ENCODE assay signal across 8 cellular contexts in the genomic region with DNA sequence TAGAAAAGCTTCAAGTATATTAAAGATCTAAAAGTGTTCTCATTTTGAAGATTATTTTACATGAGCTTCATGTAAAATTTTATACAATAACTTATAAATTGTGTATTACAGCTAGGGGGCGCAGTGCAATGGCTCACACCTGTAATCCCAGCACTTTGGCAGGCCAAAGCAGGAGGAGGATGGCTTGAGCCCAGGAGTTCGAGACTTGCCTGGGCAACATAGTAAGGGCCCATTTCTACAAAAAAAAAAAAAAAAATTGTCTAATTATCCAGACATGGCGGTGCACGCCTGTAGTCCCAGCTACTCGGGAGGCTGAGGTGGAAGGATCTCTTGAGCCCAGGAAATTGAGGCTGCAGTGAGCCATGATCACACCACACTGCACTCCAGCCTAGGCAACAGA. TPM values are rescaled to one million over a fixed set of nuclear protein-coding genes. Genes with fewer than 3 reads are reported as not detected.
DNase-seq lines count a peak whose midpoint lies in the region; ATAC-seq, FAIRE-seq and TF ChIP-seq lines count a peak whose summit lies in the region.

No MANE protein-coding gene starts in this region.

- no peaks in the 10 kb centered on the region for H4K20me1 ChIP-seq in PC-9 (ENCODE audit: insufficient read depth)

- no peaks in the 10 kb centered on the region for H3K27me3 ChIP-seq in PC-9 (ENCODE audit: insufficient read depth, low read depth)

- ATAC-seq in left colon = peak; percentile 75
- peak; percentile 46 for ATAC-seq in stimulated activated naive CD8-positive, alpha-beta T cell treated with anti-CD3 and anti-CD28 coated beads, Interleukin-15, Interleukin-2, amounts not matched to agents 100 U/mL and 50 U/mL, for 24 hours

- no TSS peak for BruUV-seq in PC-9 (replicated peaks; lab: Mats Ljungman, UMichigan)

- H3K9me3 ChIP-seq in PC-9 (ENCODE audit: insufficient read depth, low read depth) = no peaks in the 10 kb centered on the region

- DNase-seq in GM04504 (ENCODE audit: low read depth) (peak; percentile 7), PC-9 (peak in 1 of 2 experiments; percentile 15), amniotic epithelial cell (ENCODE audit: low read depth) (peak; percentile 39), left colon (peak in 1 of 2 donors; percentile 53), NCI-H187 (lab: John Stamatoyannopoulos, UW) (no peak), lower leg skin (ENCODE audit: low spot score in 2 of 2) (no peak)
- peak; percentile 47 for DNase-seq in stimulated activated naive CD8-positive, alpha-beta T cell treated with anti-CD3 and anti-CD28 coated beads, Interleukin-15, Interleukin-2, amounts not matched to agents 100 U/mL and 50 U/mL, for 24 hours

- H3K79me2 ChIP-seq in PC-9 (ENCODE audit: low read depth) = no peaks in the 10 kb centered on the region

- H3K4me3 ChIP-seq in PC-9 (no peak overlapping the region), lower leg skin (ENCODE audit: low read depth, poor library complexity, severe bottlenecking) (no peak overlapping the region)

- intact Hi-C loops in PC-9 (cut with micrococcal nuclease; ENCODE audit: unreplicated experiment) = loop anchor here (2.0 kb wide), 1 partner anchor 137 kb away; no protein-coding TSS in a partner anchor
- intact Hi-C loops in left colon (cut with DNase I, micrococcal nuclease) = loop anchor here in 1 of 2 donors (10.0 kb wide), 1 partner anchor 141 kb away; no protein-coding TSS in a partner anchor
- intact Hi-C loops in lower leg skin (cut with DNase I; ENCODE audit: low total_unique reads) = no loop called here

- H3K27ac ChIP-seq in PC-9 = no peak overlapping the region

- no peak overlapping the region for H3K4me2 ChIP-seq in PC-9

- POLR2A ChIA-PET in PC-9 (lab: Charles Lee; ENCODE audit: unreplicated experiment) = no interaction called here

- FAIRE-seq in A204.1 (lab: Jason Lieb, UNC) = peak; percentile 68

- no peaks in the 10 kb centered on the region for H3F3A ChIP-seq in PC-9 (ENCODE audit: insufficient read depth, low read depth)

- TF ChIP-seq CTCF in PC-9 (conservative IDR thresholded peaks at IDR 0.05) (peak; percentile 78), lower leg skin (IDR thresholded peaks at IDR 0.05) (no peak)

- no peaks in the 10 kb centered on the region for H3K4me1 ChIP-seq in PC-9 (replicated peaks; ENCODE audit: insufficient read depth)

- 72 to 76% methylated on average over 5 of the region's 5 CpGs for WGBS in lower leg skin, 2 donors

- H3K9me2 ChIP-seq in PC-9 (ENCODE audit: insufficient read depth) = no peaks in the 10 kb centered on the region

- CTCF ChIA-PET in PC-9 (lab: Charles Lee) = interaction anchor here (0.5 to 0.7 kb wide), 4 partner anchors 13 to 118 kb away, joined by 3 to 9 read pairs (median 6); no protein-coding TSS in a partner anchor

- no peak for TF ChIP-seq POLR2A in lower leg skin (IDR thresholded peaks at IDR 0.05)

- no peak overlapping the region for H2AFZ ChIP-seq in PC-9

- H3K36me3 ChIP-seq in PC-9 (ENCODE audit: low read depth) = no peaks in the 10 kb centered on the region

RNA-seq across cellular contexts. Expression of a gene that starts 16.6 kb away (rescaled TPM):
- total RNA-seq in PC-9 (2021) (17.0 and 17.2 TPM in 2 replicates), left colon (10 to 100 TPM; 36.3 to 39.4 TPM), lower leg skin (10 to 100 TPM; 22.3 to 36.8 (median 33.5) TPM)

Comparison
In these comparisons a context has a peak if more than half of its experiments do, and no peak if none do; other contexts are left out.
1. DNase-seq: peak in GM04504 (single experiment), amniotic epithelial cell (single experiment) and stimulated activated naive CD8-positive, alpha-beta T cell treated with anti-CD3 and anti-CD28 coated beads, Interleukin-15, Interleukin-2, amounts not matched to agents 100 U/mL and 50 U/mL, for 24 hours (single experiment); none in NCI-H187 (0 of 2) and lower leg skin (0 of 2).